Comparison of ENCODE assay signal across 8 cellular contexts in genomic region chr2:157777425-157777824, GRCh38.
DNase-seq lines count a peak whose midpoint lies in the region; ATAC-seq and TF ChIP-seq lines count a peak whose summit lies in the region.

No MANE protein-coding gene starts in this region.

- H3K4me3 Mint-ChIP-seq in activated CD8-positive, alpha-beta memory T cell treated with anti-CD3 and anti-CD28 coated beads, Interleukin-2, amount 10 ng/mL, durations not matched to agents 7 days and 5 days, result no peak overlapping the region

- no peaks in the 10 kb centered on the region for H3K27me3 Mint-ChIP-seq in activated CD8-positive, alpha-beta memory T cell treated with anti-CD3 and anti-CD28 coated beads, Interleukin-2, amount 10 ng/mL, durations not matched to agents 7 days and 5 days

- no peaks in the 10 kb centered on the region for H3K9me3 Mint-ChIP-seq in activated CD8-positive, alpha-beta memory T cell treated with anti-CD3 and anti-CD28 coated beads, Interleukin-2, amount 10 ng/mL, durations not matched to agents 7 days and 5 days (ENCODE audit: low read depth)

- CTCF ChIA-PET in activated CD8-positive, alpha-beta memory T cell treated with anti-CD3 and anti-CD28 coated beads, Interleukin-2, amount 10 ng/mL, durations not matched to agents 7 days and 5 days (lab: Charles Lee), result interaction anchor here (0.9 to 1.7 kb wide), 3 partner anchors 13 to 148 kb away, joined by 3 to 4 read pairs (median 4); partner anchors contain the start of gene ACVR1

- no peaks in the 10 kb centered on the region for H3K9me3 ChIP-seq in esophagus muscularis mucosa

- H3K4me3 ChIP-seq in esophagus muscularis mucosa, result no peak overlapping the region

- WGBS in esophagus muscularis mucosa, result 61% methylated on average over 4 of the region's 4 CpGs

- peaks cover 7% of the 10 kb centered on the region for H3K36me3 Mint-ChIP-seq in activated CD8-positive, alpha-beta memory T cell treated with anti-CD3 and anti-CD28 coated beads, Interleukin-2, amount 10 ng/mL, durations not matched to agents 7 days and 5 days

- H3K27me3 ChIP-seq in esophagus muscularis mucosa, result no peaks in the 10 kb centered on the region

- peaks cover 8% of the 10 kb centered on the region for H3K4me1 Mint-ChIP-seq in activated CD8-positive, alpha-beta memory T cell treated with anti-CD3 and anti-CD28 coated beads, Interleukin-2, amount 10 ng/mL, durations not matched to agents 7 days and 5 days

- DNase-seq in activated CD4-positive, CD25-positive, alpha-beta regulatory T cell (lab: John Stamatoyannopoulos, UW), result peak; percentile 5 to 30 (median 21)
- DNase-seq in activated CD4-positive, CD25-positive, alpha-beta regulatory T cell treated with anti-CD3 and anti-CD28 coated beads, Interleukin-2, amount 50 U/mL, for 72 hours, result no peak
- DNase-seq in NCI-H2171 (lab: John Stamatoyannopoulos, UW) (peak; percentile 24), esophagus muscularis mucosa (ENCODE audit: extremely low spot score) (no peak), pons (ENCODE audit: low spot score) (peak; percentile 50), GOT3 (lab: John Stamatoyannopoulos, UW) (no peak)
- peak; percentile 65 for DNase-seq in activated CD8-positive, alpha-beta memory T cell treated with anti-CD3 and anti-CD28 coated beads, Interleukin-2, amount 10 ng/mL, durations not matched to agents 7 days and 5 days

- TF ChIP-seq POLR2A in esophagus muscularis mucosa (IDR thresholded peaks at IDR 0.05; ENCODE audit: low read depth), result no peak

- peak; percentile 23 for ATAC-seq in activated CD8-positive, alpha-beta memory T cell treated with anti-CD3 and anti-CD28 coated beads, Interleukin-2, amount 10 ng/mL, durations not matched to agents 7 days and 5 days
- ATAC-seq in HG03342 (IDR thresholded peaks at IDR 0.05; ENCODE audit: unreplicated experiment), result no peak

- H3K4me1 ChIP-seq in esophagus muscularis mucosa, result peaks cover 7 to 13% (median 11%) of the 10 kb centered on the region in 4 donors

- peaks cover 11 to 73% (median 40%) of the 10 kb centered on the region in 4 donors for H3K36me3 ChIP-seq in esophagus muscularis mucosa

- TF ChIP-seq CTCF in esophagus muscularis mucosa (IDR thresholded peaks at IDR 0.05), result peak; percentile 59 to 69 (median 60)

- H3K27ac ChIP-seq in esophagus muscularis mucosa (replicated peaks in 1 of 4), result no peak overlapping the region

- intact Hi-C loops in esophagus muscularis mucosa (cut with DNase I), result loop anchor here (2.0 kb wide), 1 partner anchor 233 kb away; no protein-coding TSS in a partner anchor

- H3K27ac Mint-ChIP-seq in activated CD8-positive, alpha-beta memory T cell treated with anti-CD3 and anti-CD28 coated beads, Interleukin-2, amount 10 ng/mL, durations not matched to agents 7 days and 5 days, result no peak overlapping the region

- no peak for TF ChIP-seq EP300 in esophagus muscularis mucosa (IDR thresholded peaks at IDR 0.05)

Comparison
In these comparisons a context has a peak if more than half of its experiments do, and no peak if none do; other contexts are left out.
1. DNase-seq: peak in activated CD4-positive, CD25-positive, alpha-beta regulatory T cell (4 of 4), NCI-H2171 (single experiment), activated CD8-positive, alpha-beta memory T cell treated with anti-CD3 and anti-CD28 coated beads, Interleukin-2, amount 10 ng/mL, durations not matched to agents 7 days and 5 days (single experiment) and pons (single experiment); none in activated CD4-positive, CD25-positive, alpha-beta regulatory T cell treated with anti-CD3 and anti-CD28 coated beads, Interleukin-2, amount 50 U/mL, for 72 hours (single experiment), esophagus muscularis mucosa (single experiment) and GOT3 (single experiment).